Comparison of ENCODE assay signal across 13 cellular contexts in genomic region chr10:62911210-62911963, GRCh38.
A peak's percentile ranks its signal among the peaks of the same experiment; 100 is the strongest.
DNase-seq lines count a peak whose midpoint lies in the region; ATAC-seq, FAIRE-seq and TF ChIP-seq lines count a peak whose summit lies in the region.
"Had no signal": no experiment of that assay in that cellular context is flagged by ENCODE, and none has a peak within 500 bp of the region (broad histone marks: within the 10 kb centered on the region; RNA-seq: fewer than 3 reads in every experiment).

No MANE protein-coding gene starts in this region.

- no peaks in the 10 kb centered on the region for H3K9me3 ChIP-seq in HepG2 (ENCODE audit: low read length)
- H3K9me3 ChIP-seq in right lobe of liver = no peaks in the 10 kb centered on the region
- H3K9me3 ChIP-seq: prostate gland had no signal

- H3K27me3 Mint-ChIP-seq in activated naive CD4-positive, alpha-beta T cell treated with anti-CD3 and anti-CD28 coated beads, Interleukin-2, amount 10 ng/mL, durations not matched to agents 7 days and 5 days = peaks cover 12% of the 10 kb centered on the region

- no peak overlapping the region for H2AK5ac ChIP-seq in mesendoderm (ENCODE audit: low read length)

- no peak overlapping the region for H2BK5ac ChIP-seq in mesendoderm (ENCODE audit: low read length)

- H3K9me3 Mint-ChIP-seq in activated naive CD4-positive, alpha-beta T cell treated with anti-CD3 and anti-CD28 coated beads, Interleukin-2, amount 10 ng/mL, durations not matched to agents 7 days and 5 days = no peaks in the 10 kb centered on the region

- no peak overlapping the region for H3K56ac ChIP-seq in mesendoderm (ENCODE audit: low read length)

- no peak overlapping the region for H2BK120ac ChIP-seq in mesendoderm (ENCODE audit: low read depth, low read length)

- TF ChIP-seq RAD21 in HepG2 (CRISPR knock-in tag; IDR thresholded peaks at IDR 0.05) = no peak

- WGBS in HepG2 (ENCODE audit: low lambda C conversion rate) = 6% methylated on average over 11 of the region's 11 CpGs
- 57% methylated on average over 9 of the region's 11 CpGs for WGBS in right lobe of liver (ENCODE audit: insufficient coverage, low coverage, low lambda C conversion rate, missing lambda C conversion rate)
- WGBS in mesendoderm (ENCODE audit: extremely low coverage, insufficient coverage, low lambda C conversion rate) = no CpG with 5 or more reads among the region's 11 CpGs

- DNase-seq in HepG2 (ENCODE audit: low spot score) (no peak), right lobe of liver (no peak), epidermal melanocyte (ENCODE audit: insufficient read length, low spot score) (peak; percentile 71), mesendoderm (peak; percentile 69), DMS114 treated with DMSO at 0.1 percent for 48 hours (lab: John Stamatoyannopoulos, UW; ENCODE audit: unreplicated experiment) (no peak)
- DNase-seq in activated naive CD4-positive, alpha-beta T cell treated with anti-CD3 and anti-CD28 coated beads, Interleukin-2, amount 10 ng/mL, durations not matched to agents 7 days and 5 days = no peak
- no peak for DNase-seq in activated CD4-positive, alpha-beta T cell treated with anti-CD3 and anti-CD28 coated beads for 1 hour
- DNase-seq: GF-D8, NCI-H146, NCI-H446 treated with DMSO at 0.1 percent for 48 hours had no signal

- H4K8ac ChIP-seq in mesendoderm (ENCODE audit: low read depth, low read length) = no peak overlapping the region

- H3K4me1 Mint-ChIP-seq in activated naive CD4-positive, alpha-beta T cell treated with anti-CD3 and anti-CD28 coated beads, Interleukin-2, amount 10 ng/mL, durations not matched to agents 7 days and 5 days = no peaks in the 10 kb centered on the region

- peak; percentile 38; the same call in 1 of the 3 replicates for ATAC-seq in HepG2
- ATAC-seq in right lobe of liver = no peak
- no peak for ATAC-seq in HG02973 (IDR thresholded peaks at IDR 0.05; ENCODE audit: unreplicated experiment)

- BruUV-seq in HepG2 (replicated peaks; lab: Mats Ljungman, UMichigan) = no TSS peak

- no peak for FAIRE-seq in HepG2 (lab: Jason Lieb, UNC)
- FAIRE-seq: keratinocyte had no signal

- H3K4me1 ChIP-seq in HepG2 (ENCODE audit: insufficient read depth, low read length) = no peaks in the 10 kb centered on the region
- no peaks in the 10 kb centered on the region for H3K4me1 ChIP-seq in right lobe of liver
- H3K4me1 ChIP-seq in mesendoderm (ENCODE audit: control insufficient read depth, low read depth, low read length) = no peaks in the 10 kb centered on the region
- H3K4me1 ChIP-seq: prostate gland had no signal

- H3K23ac ChIP-seq in mesendoderm (ENCODE audit: low read length) = no peak overlapping the region

- no peak overlapping the region for H3K27ac Mint-ChIP-seq in activated naive CD4-positive, alpha-beta T cell treated with anti-CD3 and anti-CD28 coated beads, Interleukin-2, amount 10 ng/mL, durations not matched to agents 7 days and 5 days

- intact Hi-C loops in HepG2 (cut with micrococcal nuclease; ENCODE audit: unreplicated experiment) = no loop called here
- intact Hi-C loops in right lobe of liver (cut with DNase I) = no loop called here

- H4K5ac ChIP-seq in mesendoderm (ENCODE audit: low read length) = no peak overlapping the region

- H3K4ac ChIP-seq in mesendoderm (ENCODE audit: low read depth, low read length) = no peak overlapping the region

- H3K4me2 ChIP-seq in HepG2 (ENCODE audit: low read depth, low read length) (no peak overlapping the region), mesendoderm (ENCODE audit: low read length) (no peak overlapping the region)

- TF ChIP-seq POLR2A in HepG2 (IDR thresholded peaks at IDR 0.05; ENCODE audit: insufficient read depth in 1 of 2, low read depth in 2 of 2, low read length in 2 of 2) = no peak
- TF ChIP-seq POLR2A in right lobe of liver (IDR thresholded peaks at IDR 0.05) = no peak

- no peak overlapping the region for H2AFZ ChIP-seq in HepG2 (ENCODE audit: low read length)

- TF ChIP-seq CTCF in HepG2 (CRISPR knock-in tag; IDR thresholded peaks at IDR 0.05) (no peak), right lobe of liver (IDR thresholded peaks at IDR 0.05) (no peak)

- in situ Hi-C loops in HepG2 (cut with HindIII; ENCODE audit: extremely low pct_ligation_motif_present, low pct_unique_long_range_greater_than_20kb) = no loop called here

- no peak overlapping the region for H3K18ac ChIP-seq in mesendoderm (ENCODE audit: low read length)

- H3K36me3 Mint-ChIP-seq in activated naive CD4-positive, alpha-beta T cell treated with anti-CD3 and anti-CD28 coated beads, Interleukin-2, amount 10 ng/mL, durations not matched to agents 7 days and 5 days = no peaks in the 10 kb centered on the region

- H3K79me2 ChIP-seq in HepG2 (ENCODE audit: insufficient read depth, low read length) = no peaks in the 10 kb centered on the region
- no peaks in the 10 kb centered on the region for H3K79me2 ChIP-seq in mesendoderm (ENCODE audit: control insufficient read depth, insufficient read depth, low read length)

- no peak overlapping the region for H3K4me3 Mint-ChIP-seq in activated naive CD4-positive, alpha-beta T cell treated with anti-CD3 and anti-CD28 coated beads, Interleukin-2, amount 10 ng/mL, durations not matched to agents 7 days and 5 days

- H3K4me3 ChIP-seq in HepG2 (replicated peaks in 1 of 3; ENCODE audit: insufficient read depth in 1 of 3, low read depth in 2 of 3, low read length in 3 of 3) (no peak overlapping the region), right lobe of liver (no peak overlapping the region), mesendoderm (ENCODE audit: low read length) (no peak overlapping the region)
- H3K4me3 ChIP-seq: prostate gland had no signal

- no peaks in the 10 kb centered on the region; a peak in 1 of 5 replicates for H3K27me3 ChIP-seq in HepG2 (ENCODE audit: control insufficient read depth in 1 of 2, insufficient read depth in 2 of 2, low read length in 2 of 2)
- H3K27me3 ChIP-seq in right lobe of liver = no peaks in the 10 kb centered on the region
- no peaks in the 10 kb centered on the region for H3K27me3 ChIP-seq in mesendoderm (ENCODE audit: insufficient read depth, low read length, poor library complexity)

- no peak overlapping the region for H2BK15ac ChIP-seq in mesendoderm (replicated peaks; ENCODE audit: low read depth)

- TF ChIP-seq EP300 in HepG2 (IDR thresholded peaks at IDR 0.05; ENCODE audit: low read depth in 2 of 2, low read length in 2 of 2) (no peak), HepG2 (CRISPR knock-in tag; IDR thresholded peaks at IDR 0.05; ENCODE audit: borderline replicate concordance) (no peak)

- POLR2A ChIA-PET in HepG2 (lab: Yijun Ruan, JAX) = no interaction called here

- H3K79me1 ChIP-seq in mesendoderm (ENCODE audit: low read length) = no peaks in the 10 kb centered on the region

- CTCF ChIA-PET in HepG2 (lab: Yijun Ruan, JAX; ENCODE audit: low intra/inter-chr PET ratio, low total read pairs) = no interaction called here
- CTCF ChIA-PET in activated naive CD4-positive, alpha-beta T cell treated with anti-CD3 and anti-CD28 coated beads, Interleukin-2, amount 10 ng/mL, durations not matched to agents 7 days and 5 days (lab: Charles Lee) = no interaction called here

- H3K9ac ChIP-seq in HepG2 (ENCODE audit: insufficient read depth, low read depth, low read length) = no peak overlapping the region
- no peak overlapping the region for H3K9ac ChIP-seq in mesendoderm (ENCODE audit: low read length)

- no peaks in the 10 kb centered on the region for H4K20me1 ChIP-seq in HepG2 (ENCODE audit: insufficient read depth, low read length)

- H3K36me3 ChIP-seq in HepG2 (replicated peaks in 1 of 2; ENCODE audit: control insufficient read depth in 1 of 2, insufficient read depth in 2 of 2, low read length in 2 of 2) (no peaks in the 10 kb centered on the region), right lobe of liver (no peaks in the 10 kb centered on the region), mesendoderm (ENCODE audit: control insufficient read depth, insufficient read depth, low read length) (no peaks in the 10 kb centered on the region)
- H3K36me3 ChIP-seq: prostate gland had no signal

- H3K27ac ChIP-seq in HepG2 (ENCODE audit: extremely low read length, insufficient read depth, low read length) (no peak overlapping the region), right lobe of liver (no peak overlapping the region), mesendoderm (ENCODE audit: low read depth, low read length) (no peak overlapping the region)
- H3K27ac ChIP-seq: prostate gland had no signal

TF ChIP-seq in HepG2, 621 proteins besides CTCF, POLR2A, EP300 and RAD21 (continues in another document):
- no peak for TF ChIP-seq KDM3A (CRISPR knock-in tag; IDR thresholded peaks at IDR 0.05; ENCODE audit: low read depth)
- no peak for TF ChIP-seq FOXO1 (CRISPR knock-in tag; IDR thresholded peaks at IDR 0.05)
- no peak for TF ChIP-seq TRIM22 (IDR thresholded peaks at IDR 0.05)
- no peak for TF ChIP-seq GTF3A (CRISPR knock-in tag; conservative IDR thresholded peaks at IDR 0.05)
- no peak for TF ChIP-seq IKZF1 (IDR thresholded peaks at IDR 0.05)
- no peak for TF ChIP-seq U2AF1 (optimal IDR thresholded peaks at IDR 0.05; ENCODE audit: low read depth, low read length)
- TF ChIP-seq ZFP91 (CRISPR knock-in tag; IDR thresholded peaks at IDR 0.05; ENCODE audit: borderline replicate concordance) = no peak
- no peak for TF ChIP-seq GATAD2A (CRISPR knock-in tag; IDR thresholded peaks at IDR 0.05)
- no peak for TF ChIP-seq EEA1 (CRISPR knock-in tag; IDR thresholded peaks at IDR 0.05; ENCODE audit: borderline replicate concordance)
- TF ChIP-seq ZNF564 (CRISPR knock-in tag; IDR thresholded peaks at IDR 0.05) = no peak

Comparison
In these comparisons a context has a peak if more than half of its experiments do, and no peak if none do; other contexts are left out.
1. DNase-seq: peak in epidermal melanocyte (single experiment) and mesendoderm (single experiment); none in HepG2 (single experiment), right lobe of liver (0 of 3), activated naive CD4-positive, alpha-beta T cell treated with anti-CD3 and anti-CD28 coated beads, Interleukin-2, amount 10 ng/mL, durations not matched to agents 7 days and 5 days (single experiment), activated CD4-positive, alpha-beta T cell treated with anti-CD3 and anti-CD28 coated beads for 1 hour (single experiment) and DMS114 treated with DMSO at 0.1 percent for 48 hours (single experiment).